Comparison of ENCODE assay signal across 20 cellular contexts in the genomic region with DNA sequence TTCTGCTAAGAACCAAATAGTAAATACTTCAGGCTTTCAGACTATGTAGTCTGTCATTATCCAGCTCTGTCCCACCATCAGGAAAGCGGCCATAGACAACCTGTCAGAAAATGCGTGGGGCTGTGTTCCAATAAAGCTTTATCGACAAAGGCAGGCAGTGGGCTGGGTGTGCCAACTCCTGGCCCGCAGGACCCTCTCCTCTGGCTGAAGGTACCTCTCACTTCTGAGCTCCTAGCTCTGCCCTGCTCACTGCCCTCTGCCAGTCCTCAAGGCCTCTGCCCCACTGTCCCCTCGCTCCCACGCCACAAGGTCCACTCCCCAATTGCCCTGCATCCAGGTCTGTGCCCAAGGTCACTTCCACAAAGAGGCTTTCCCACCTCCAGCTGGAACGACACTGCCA. TPM values are rescaled to one million over a fixed set of nuclear protein-coding genes. Genes with fewer than 3 reads are reported as not detected.
"Had no signal": no experiment of that assay in that cellular context is flagged by ENCODE, and none has a peak within 500 bp of the region (broad histone marks: within the 10 kb centered on the region; RNA-seq: fewer than 3 reads in every experiment).

No MANE protein-coding gene starts in this region.

- H3K27ac ChIP-seq: coronary artery, foreskin keratinocyte, left lung, lower lobe of right lung, neutrophil, right atrium auricular region, thyroid gland, uterus had no signal

- H3K9me3 ChIP-seq: left lung, lower lobe of right lung, neutrophil, right atrium auricular region, thyroid gland, uterus had no signal

- H3K27me3 ChIP-seq: foreskin keratinocyte, left lung, neutrophil, right atrium auricular region, thyroid gland, uterus had no signal

- FAIRE-seq: endothelial cell of umbilical vein, keratinocyte had no signal

- DNase-seq: effector CD4-positive, alpha-beta T cell; endodermal cell; erythroblast; foreskin keratinocyte; immature natural killer cell; left lung; lower lobe of right lung; stimulated activated CD4-positive, alpha-beta T cell treated with anti-CD3 and anti-CD28 coated beads, Interleukin-15, amount 100 ng/mL, for 24 hours; stimulated activated CD4-positive, alpha-beta T cell treated with anti-CD3 and anti-CD28 coated beads, Interleukin-1b, Interleukin-23, amount 100 ng/mL, for 48 hours; stimulated activated CD4-positive, alpha-beta T cell treated with anti-CD3 and anti-CD28 coated beads, Interleukin-4, amount 100 ng/mL, for 24 hours; stimulated activated naive CD4-positive, alpha-beta T cell; thyroid gland; uterus had no signal

- H3K36me3 ChIP-seq: left lung, lower lobe of right lung, neutrophil, right atrium auricular region, thyroid gland, uterus had no signal

- H3K4me3 ChIP-seq: coronary artery, left lung, lower lobe of right lung, right atrium auricular region, thyroid gland, uterus had no signal

- ATAC-seq: foreskin keratinocyte, left lung, lower lobe of right lung had no signal

RNA-seq across cellular contexts. Expression of a gene that starts 20.0 kb away (rescaled TPM):
- total RNA-seq: chondrocyte, lower lobe of right lung, osteoblast had no signal
- polyA plus RNA-seq: endothelial cell of umbilical vein, immature natural killer cell had no signal
